In the genomic region with DNA sequence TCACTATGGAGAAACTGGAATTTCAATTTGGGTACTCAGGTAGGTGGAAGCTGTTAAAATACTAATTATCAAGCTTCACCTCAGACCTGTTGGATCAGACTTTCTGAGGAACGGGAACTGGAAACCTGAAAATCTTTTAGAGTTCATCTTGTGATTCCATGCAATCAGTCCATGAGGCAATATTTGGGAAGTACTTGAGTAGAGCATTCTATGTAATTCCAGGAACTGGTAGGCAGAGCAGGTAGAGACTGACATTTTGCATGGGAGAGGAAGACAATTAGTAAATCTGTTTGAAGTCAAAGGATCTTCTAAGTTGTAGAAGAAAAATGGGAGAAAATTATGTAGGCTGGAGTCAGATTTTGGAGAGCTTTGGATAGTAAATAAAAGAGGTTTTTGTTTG, we compare ENCODE assay signal across 26 cellular contexts. TPM values are rescaled to one million over a fixed set of nuclear protein-coding genes. Genes with fewer than 3 reads are reported as not detected.
A peak's percentile ranks its signal among the peaks of the same experiment; 100 is the strongest.
DNase-seq lines count a peak whose midpoint lies in the region; TF ChIP-seq lines count a peak whose summit lies in the region.
"Had no signal": no experiment of that assay in that cellular context is flagged by ENCODE, and none has a peak within 500 bp of the region (broad histone marks: within the 10 kb centered on the region; RNA-seq: fewer than 3 reads in every experiment).

No MANE protein-coding gene starts in this region.

- H4K91ac ChIP-seq in mesenchymal stem cell (ENCODE audit: low read length): no peak overlapping the region

- TF ChIP-seq POLR2A in transverse colon (IDR thresholded peaks at IDR 0.05): no peak

- H3K27me3 Mint-ChIP-seq in activated CD4-positive, alpha-beta T cell treated with anti-CD3 and anti-CD28 coated beads, Interleukin-2, amount 10 ng/mL, durations not matched to agents 24 days and 14 days: peaks cover 5% of the 10 kb centered on the region
- H3K27me3 Mint-ChIP-seq: stimulated activated naive CD8-positive, alpha-beta T cell treated with anti-CD3 and anti-CD28 coated beads, Interleukin-15, Interleukin-2, amounts not matched to agents 100 ng/mL and 50 ng/mL, for 24 hours had no signal

- no peaks in the 10 kb centered on the region for H3K79me1 ChIP-seq in mesenchymal stem cell (replicated peaks; ENCODE audit: low read length, poor library complexity, severe bottlenecking)

- H3K9ac ChIP-seq in KMS-11 (no peak overlapping the region), mesenchymal stem cell (ENCODE audit: low read length) (peak overlapping the region; percentile 89)
- H3K9ac ChIP-seq: neural progenitor cell had no signal

- H3K36me3 Mint-ChIP-seq in activated CD4-positive, alpha-beta T cell treated with anti-CD3 and anti-CD28 coated beads, Interleukin-2, amount 10 ng/mL, durations not matched to agents 24 days and 14 days (ENCODE audit: low read depth): no peaks in the 10 kb centered on the region
- H3K36me3 Mint-ChIP-seq: CD14-positive monocyte, neural progenitor cell had no signal

- no peaks in the 10 kb centered on the region for H3K36me3 ChIP-seq in KMS-11 (ENCODE audit: insufficient read depth)
- H3K36me3 ChIP-seq in mesenchymal stem cell (ENCODE audit: control insufficient read depth in 1 of 2, insufficient read depth in 2 of 2, low read depth in 1 of 2, low read length in 2 of 2): peaks cover 0 to 94% of the 10 kb centered on the region in 2 experiments
- H3K36me3 ChIP-seq in transverse colon: no peaks in the 10 kb centered on the region
- H3K36me3 ChIP-seq: gastrocnemius medialis, HAP-1, neural progenitor cell, right lobe of liver had no signal

- peaks cover 8% of the 10 kb centered on the region for H3K4me1 Mint-ChIP-seq in activated CD4-positive, alpha-beta T cell treated with anti-CD3 and anti-CD28 coated beads, Interleukin-2, amount 10 ng/mL, durations not matched to agents 24 days and 14 days

- H2AK5ac ChIP-seq in mesenchymal stem cell (ENCODE audit: low read length, severe bottlenecking): no peak overlapping the region

- no peak overlapping the region for H3K4me3 Mint-ChIP-seq in activated CD4-positive, alpha-beta T cell treated with anti-CD3 and anti-CD28 coated beads, Interleukin-2, amount 10 ng/mL, durations not matched to agents 24 days and 14 days
- H3K4me3 Mint-ChIP-seq: activated CD8-positive, alpha-beta T cell treated with anti-CD3 and anti-CD28 coated beads, Interleukin-2, amount 10 ng/mL, durations not matched to agents 7 days and 5 days; neural progenitor cell; stimulated activated naive CD8-positive, alpha-beta T cell treated with anti-CD3 and anti-CD28 coated beads, Interleukin-15, Interleukin-2, amounts not matched to agents 100 ng/mL and 50 ng/mL, for 24 hours; T-helper 1 cell treated with Interleukin-12 subunit alpha and Interleukin-12 subunit beta and Interleukin-4 antibody, amounts not matched to agents 30 μg/mL and 1 μg/mL, for 36 hours had no signal

- H2BK120ac ChIP-seq in mesenchymal stem cell (ENCODE audit: low read depth, low read length): no peak overlapping the region

- no peaks in the 10 kb centered on the region for H4K20me1 ChIP-seq in KMS-11 (ENCODE audit: insufficient read depth)

- no peak for TF ChIP-seq EP300 in transverse colon (IDR thresholded peaks at IDR 0.05; ENCODE audit: low read depth)

- H3K79me2 ChIP-seq in KMS-11 (ENCODE audit: insufficient read depth, low read depth): no peaks in the 10 kb centered on the region

- H3K23ac ChIP-seq in mesenchymal stem cell (ENCODE audit: low read length in 2 of 2): no peak overlapping the region

- no peak overlapping the region for H3K18ac ChIP-seq in mesenchymal stem cell (ENCODE audit: low read depth in 1 of 2, low read length in 2 of 2)

- peak overlapping the region; percentile 38; the same call in 1 of the 2 replicates for H2AFZ ChIP-seq in KMS-11 (ENCODE audit: low read depth)
- no peak overlapping the region for H2AFZ ChIP-seq in mesenchymal stem cell (ENCODE audit: low read depth, low read length)
- H2AFZ ChIP-seq: neural progenitor cell had no signal

- H3K4me3 ChIP-seq in KMS-11 (IDR thresholded peaks at IDR 0.05; ENCODE audit: insufficient read depth, low read depth, low read length) (no peak overlapping the region), coronary artery (peak overlapping the region; percentile 4), mesenchymal stem cell (ENCODE audit: insufficient read depth in 1 of 2, low read depth in 1 of 2, low read length in 2 of 2) (peak overlapping the region in 1 of 2 experiments; percentile 63), transverse colon (no peak overlapping the region)
- H3K4me3 ChIP-seq: gastrocnemius medialis, HAP-1, lung, neural progenitor cell, SJCRH30 had no signal

- H3K27ac ChIP-seq in KMS-11 (no peak overlapping the region), coronary artery (no peak overlapping the region), mesenchymal stem cell (ENCODE audit: low read length, poor library complexity, severe bottlenecking) (no peak overlapping the region), transverse colon (peak overlapping the region; percentile 21 to 58 (median 38))
- H3K27ac ChIP-seq: gastrocnemius medialis, neural progenitor cell, SJCRH30 had no signal

- 100% methylated on average over 1 of the region's 1 CpG for WGBS in mesenchymal stem cell
- WGBS in transverse colon (ENCODE audit: low coverage in 1 of 2), 2 donors: 93 to 100% methylated on average over 1 of the region's 1 CpG

- no peak overlapping the region for H2BK12ac ChIP-seq in mesenchymal stem cell (ENCODE audit: low read length in 2 of 2)

- H3K9me3 ChIP-seq in mesenchymal stem cell (ENCODE audit: control insufficient read depth, low read length) (no peaks in the 10 kb centered on the region), transverse colon (no peaks in the 10 kb centered on the region)
- H3K9me3 ChIP-seq: gastrocnemius medialis, HAP-1, right lobe of liver, SJCRH30 had no signal

- TF ChIP-seq CTCF in KMS-11 (conservative IDR thresholded peaks at IDR 0.05; ENCODE audit: low read depth, low read length): no peak
- TF ChIP-seq CTCF in coronary artery (IDR thresholded peaks at IDR 0.05): no peak
- TF ChIP-seq CTCF in transverse colon (IDR thresholded peaks at IDR 0.05): no peak

- H3K4me1 ChIP-seq in KMS-11 (ENCODE audit: low read depth, poor library complexity, severe bottlenecking) (peaks cover 18% of the 10 kb centered on the region), mesenchymal stem cell (ENCODE audit: control insufficient read depth, insufficient read depth, low read depth, low read length) (no peaks in the 10 kb centered on the region), transverse colon (peaks cover 0 to 23% (median 0%) of the 10 kb centered on the region in 4 donors)
- H3K4me1 ChIP-seq: gastrocnemius medialis, HAP-1, neural progenitor cell, SJCRH30 had no signal

- H3K27me3 ChIP-seq in KMS-11 (ENCODE audit: insufficient read depth, low read depth) (no peaks in the 10 kb centered on the region), mesenchymal stem cell (ENCODE audit: control insufficient read depth in 1 of 2, insufficient read depth in 1 of 2, low read length in 2 of 2) (no peaks in the 10 kb centered on the region), transverse colon (no peaks in the 10 kb centered on the region)
- H3K27me3 ChIP-seq: gastrocnemius medialis, neural progenitor cell, right lobe of liver, SJCRH30 had no signal

- H3K4me2 ChIP-seq in KMS-11: peak overlapping the region; percentile 37; the same call in 1 of the 2 replicates
- no peak overlapping the region for H3K4me2 ChIP-seq in mesenchymal stem cell (ENCODE audit: low read length, poor library complexity, severe bottlenecking)
- H3K4me2 ChIP-seq: neural progenitor cell had no signal

- no peak overlapping the region for H3K27ac Mint-ChIP-seq in activated CD4-positive, alpha-beta T cell treated with anti-CD3 and anti-CD28 coated beads, Interleukin-2, amount 10 ng/mL, durations not matched to agents 24 days and 14 days
- H3K27ac Mint-ChIP-seq: activated CD8-positive, alpha-beta T cell treated with anti-CD3 and anti-CD28 coated beads, Interleukin-2, amount 10 ng/mL, durations not matched to agents 7 days and 5 days; CD14-positive monocyte; neural progenitor cell; stimulated activated naive CD8-positive, alpha-beta T cell treated with anti-CD3 and anti-CD28 coated beads, Interleukin-15, Interleukin-2, amounts not matched to agents 100 ng/mL and 50 ng/mL, for 24 hours; T-helper 1 cell treated with Interleukin-12 subunit alpha and Interleukin-12 subunit beta and Interleukin-4 antibody, amounts not matched to agents 30 μg/mL and 1 μg/mL, for 36 hours had no signal

- no peak overlapping the region for H3K4ac ChIP-seq in mesenchymal stem cell (ENCODE audit: low read depth in 1 of 2, low read length in 2 of 2)

- no peaks in the 10 kb centered on the region for H3K9me3 Mint-ChIP-seq in activated CD4-positive, alpha-beta T cell treated with anti-CD3 and anti-CD28 coated beads, Interleukin-2, amount 10 ng/mL, durations not matched to agents 24 days and 14 days
- H3K9me3 Mint-ChIP-seq: CD14-positive monocyte; neural progenitor cell; stimulated activated naive CD8-positive, alpha-beta T cell treated with anti-CD3 and anti-CD28 coated beads, Interleukin-15, Interleukin-2, amounts not matched to agents 100 ng/mL and 50 ng/mL, for 24 hours; T-helper 1 cell treated with Interleukin-12 subunit alpha and Interleukin-12 subunit beta and Interleukin-4 antibody, amounts not matched to agents 30 μg/mL and 1 μg/mL, for 36 hours had no signal

- no peak overlapping the region for H2BK5ac ChIP-seq in mesenchymal stem cell (ENCODE audit: low read depth, low read length, poor library complexity, severe bottlenecking)

- H2BK15ac ChIP-seq in mesenchymal stem cell (ENCODE audit: low read depth, poor library complexity, severe bottlenecking): no peak overlapping the region

- intact Hi-C loops in transverse colon (cut with DNase I; ENCODE audit: low total_unique reads): no loop called here
- intact Hi-C loops in activated CD4-positive, alpha-beta T cell treated with anti-CD3 and anti-CD28 coated beads, Interleukin-2, amount 10 ng/mL, durations not matched to agents 24 days and 14 days (cut with micrococcal nuclease): no loop called here

- DNase-seq in coronary artery (ENCODE audit: low spot score): no peak
- DNase-seq in mesenchymal stem cell: no peak
- DNase-seq in transverse colon: no peak
- no peak for DNase-seq in activated CD4-positive, alpha-beta T cell treated with anti-CD3 and anti-CD28 coated beads, Interleukin-2, amount 10 ng/mL, durations not matched to agents 24 days and 14 days
- no peak for DNase-seq in NCI-H146 treated with DMSO at 0.1 percent for 48 hours (lab: John Stamatoyannopoulos, UW; ENCODE audit: unreplicated experiment)
- DNase-seq in NCI-H1105 treated with DMSO at 0.1 percent for 48 hours (lab: John Stamatoyannopoulos, UW): no peak
- DNase-seq: activated CD4-positive, alpha-beta T cell treated with anti-CD3 and anti-CD28 coated beads for 1 hour; activated CD8-positive, alpha-beta T cell treated with anti-CD3 and anti-CD28 coated beads, Interleukin-2, amount 10 ng/mL, durations not matched to agents 7 days and 5 days; activated gamma-delta T cell; activated T-cell treated with anti-CD3 and anti-CD28 coated beads for 4 hours; gastrocnemius medialis; hypothalamus; NCI-H2029 treated with DMSO at 0.1 percent for 48 hours; NCI-H345; posterior cingulate gyrus; right lobe of liver; SJCRH30; stimulated activated CD4-positive, alpha-beta T cell treated with anti-CD3 and anti-CD28 coated beads, Interleukin-15, amount 100 ng/mL, for 24 hours had no signal

- in situ Hi-C loops in transverse colon (cut with MboI; ENCODE audit: low pct_ligation_motif_present in 1 of 4, low pct_unique_long_range_greater_than_20kb in 1 of 4, low sequenced_read_pairs in 3 of 4): no loop called here

- H4K8ac ChIP-seq in mesenchymal stem cell (ENCODE audit: low read length): no peak overlapping the region

- no peak overlapping the region for H3K14ac ChIP-seq in mesenchymal stem cell (ENCODE audit: low read length in 2 of 2)

RNA-seq across cellular contexts. Expression of gene FGF7, which starts 43.1 kb away (rescaled TPM):
- 30.7 TPM for polyA plus RNA-seq in mesenchymal stem cell (2013, experiment 1 of 2)
- 30.1 TPM for polyA plus RNA-seq in mesenchymal stem cell (2013, experiment 2 of 2)
- 10 to 100 TPM; 11.2 to 18.6 (median 17.9) TPM for total RNA-seq in transverse colon
- not detected in 2 replicates for total RNA-seq in activated CD4-positive, alpha-beta T cell treated with anti-CD3 and anti-CD28 coated beads, Interleukin-2, amount 10 ng/mL, durations not matched to agents 24 days and 14 days
- total RNA-seq: epithelial cell of proximal tubule had no signal
- polyA plus RNA-seq: CD14-positive monocyte had no signal

Comparison
In these comparisons a context has a peak if more than half of its experiments do, and no peak if none do; other contexts are left out.
1. H3K27ac ChIP-seq: peak in transverse colon (4 of 4); none in KMS-11 (single experiment), coronary artery (0 of 2) and mesenchymal stem cell (single experiment).
2. RNA of gene FGF7, which starts 43.1 kb away (total RNA-seq): 11.2 to 18.6 TPM in transverse colon; not detected in activated CD4-positive, alpha-beta T cell treated with anti-CD3 and anti-CD28 coated beads, Interleukin-2, amount 10 ng/mL, durations not matched to agents 24 days and 14 days; every median in the first group is over 10 times any median in the second.